Comparison of ENCODE assay signal across 8 cellular contexts in the genomic region with DNA sequence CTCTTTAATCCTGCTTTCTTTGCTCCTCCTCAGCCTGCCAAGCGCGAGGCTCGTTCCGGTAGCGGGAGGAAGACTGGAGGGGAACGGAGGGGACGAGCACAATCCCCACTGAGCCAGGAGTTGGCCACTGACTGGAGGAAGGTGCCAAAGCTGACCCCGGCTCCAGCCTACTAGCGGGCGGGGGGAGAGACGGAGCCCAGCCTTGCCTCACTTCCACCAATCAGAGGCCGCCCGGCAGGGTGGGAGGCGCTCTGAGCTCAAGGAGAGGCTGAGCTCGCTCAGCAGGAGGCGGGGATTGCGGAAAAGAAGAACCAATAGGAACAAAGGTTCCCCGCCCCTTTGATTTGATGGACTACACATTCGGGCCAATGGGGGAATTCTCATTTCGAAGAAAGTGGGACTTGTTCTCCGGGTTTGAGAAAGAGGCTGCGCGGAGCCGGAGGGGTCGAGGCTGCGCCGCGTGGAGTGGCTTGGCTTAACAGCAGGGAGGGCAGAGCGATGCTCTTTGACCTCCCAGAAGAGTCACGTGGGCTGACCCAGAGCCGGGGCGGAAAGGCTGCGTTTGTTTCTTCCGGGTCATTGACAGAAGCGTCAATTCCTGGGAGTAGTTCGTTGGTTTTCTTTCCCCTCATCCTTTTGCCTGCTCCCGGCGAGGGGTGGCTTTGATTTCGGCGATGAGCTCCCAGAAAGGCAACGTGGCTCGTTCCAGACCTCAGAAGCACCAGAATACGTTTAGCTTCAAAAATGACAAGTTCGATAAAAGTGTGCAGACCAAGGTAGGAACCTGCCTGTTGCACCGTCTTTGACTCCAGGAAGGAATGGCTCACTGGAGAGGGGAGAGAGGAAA. TPM values are rescaled to one million over a fixed set of nuclear protein-coding genes. Genes with fewer than 3 reads are reported as not detected.
DNase-seq lines count a peak whose midpoint lies in the region; ATAC-seq and TF ChIP-seq lines count a peak whose summit lies in the region.

A gene (minus strand): TSS at position 133 of the 847 bp plus-strand sequence. CDS start 36,113 bp downstream, outside the sequence.
A gene with protein sequence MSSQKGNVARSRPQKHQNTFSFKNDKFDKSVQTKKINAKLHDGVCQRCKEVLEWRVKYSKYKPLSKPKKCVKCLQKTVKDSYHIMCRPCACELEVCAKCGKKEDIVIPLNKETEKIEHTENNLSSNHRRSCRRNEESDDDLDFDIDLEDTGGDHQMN (plus strand): TSS at position 579 of the 847 bp plus-strand sequence. CDS start 96 bp downstream, at position 675.

- peaks cover 0 to 22% (median 0%) of the 10 kb centered on the region in 3 donors for H3K36me3 Mint-ChIP-seq in CD8-positive, alpha-beta memory T cell

- peaks cover 0 to 2% of the 10 kb centered on the region in 2 donors for H3K27me3 Mint-ChIP-seq in CD8-positive, alpha-beta memory T cell

- 0 to 1% methylated on average over 45 of the region's 45 CpGs for WGBS in lung, 2 donors

- H3K4me1 ChIP-seq in CD8-positive, alpha-beta memory T cell (ENCODE audit: insufficient read depth, low read length), result peaks cover 28% of the 10 kb centered on the region
- peaks cover 6 to 16% of the 10 kb centered on the region in 2 donors for H3K4me1 ChIP-seq in lung (ENCODE audit: control insufficient read depth in 2 of 2, insufficient read depth in 2 of 2, low read length in 2 of 2)

- TF ChIP-seq CTCF in lung (IDR thresholded peaks at IDR 0.05; ENCODE audit: control extremely low read depth, extremely low read depth), result no peak

- H3K27ac ChIP-seq in CD8-positive, alpha-beta memory T cell (ENCODE audit: low read depth, low read length), result peak within 1 kb of the TSS; percentile 74
- H3K27ac ChIP-seq in lung (ENCODE audit: low read depth in 1 of 2, low read length in 1 of 2), result peak within 1 kb of the TSS; percentile 88 to 97

- H3K36me3 ChIP-seq in CD8-positive, alpha-beta memory T cell (ENCODE audit: insufficient read depth, low read length), result no peaks in the 10 kb centered on the region
- H3K36me3 ChIP-seq in lung (ENCODE audit: control insufficient read depth in 2 of 2, insufficient read depth in 2 of 2, low read length in 2 of 2), result no peaks in the 10 kb centered on the region

- no peaks in the 10 kb centered on the region for H3K9me3 ChIP-seq in CD8-positive, alpha-beta memory T cell (ENCODE audit: low read length)
- H3K9me3 ChIP-seq in lung (ENCODE audit: control insufficient read depth in 2 of 2, insufficient read depth in 1 of 2, low read length in 1 of 2), result no peaks in the 10 kb centered on the region

- H3K4me3 Mint-ChIP-seq in CD8-positive, alpha-beta memory T cell, result peak within 1 kb of the TSS; percentile 97 to 100 (median 100)

- no peaks in the 10 kb centered on the region for H3K27me3 ChIP-seq in CD8-positive, alpha-beta memory T cell (ENCODE audit: insufficient read depth, low read length, poor library complexity, severe bottlenecking)
- no peaks in the 10 kb centered on the region for H3K27me3 ChIP-seq in lung (ENCODE audit: control insufficient read depth, insufficient read depth)

- H3K4me1 Mint-ChIP-seq in CD8-positive, alpha-beta memory T cell, result peaks cover 69 to 82% (median 81%) of the 10 kb centered on the region in 3 donors

- DNase-seq in CD8-positive, alpha-beta memory T cell, result peak; percentile 96 to 97 (median 97)
- DNase-seq in HS-5 (ENCODE audit: low read depth) (peak; percentile 99), lung (ENCODE audit: low spot score) (peak; percentile 99)
- DNase-seq in NK-92 treated with Interleukin-12 subunit alpha and Interleukin-12 subunit beta, amount 100 ng/mL, for 24 hours (lab: John Stamatoyannopoulos, UW), result peak; percentile 99
- DNase-seq in effector CD8-positive, alpha-beta T cell (lab: John Stamatoyannopoulos, UW), result peak; percentile 95
- peak; percentile 90 to 93 (median 92) for DNase-seq in stimulated activated CD4-positive, alpha-beta T cell treated with anti-CD3 and anti-CD28 coated beads, TNF-alpha, amount 100 ng/mL, for 4 hours (ENCODE audit: low read depth in 3 of 3)

- ATAC-seq in GM19468 (IDR thresholded peaks at IDR 0.05; ENCODE audit: extremely low read depth, unreplicated experiment) (peak; percentile 94), lung (ENCODE audit: insufficient read depth, low FRiP score) (peak; percentile 99)

- POLR2A ChIA-PET in CD8-positive, alpha-beta memory T cell (lab: Charles Lee), result interaction anchor here (0.9 to 1.4 kb wide), 6 partner anchors 9 to 454 kb away, joined by 3 to 5 read pairs (median 4); a partner anchor contains a TSS
- POLR2A ChIA-PET in activated CD8-positive, alpha-beta memory T cell treated with anti-CD3 and anti-CD28 coated beads for 36 hours (lab: Charles Lee), result interaction anchor here (0.7 to 1.5 kb wide), 4 partner anchors 12 to 145 kb away, joined by 4 to 8 read pairs (median 6); no protein-coding TSS in a partner anchor

- CTCF ChIA-PET in CD8-positive, alpha-beta memory T cell (lab: Charles Lee), result interaction anchor here (0.9 to 1.9 kb wide), 8 partner anchors 9 to 282 kb away, joined by 3 to 8 read pairs (median 3); no protein-coding TSS in a partner anchor
- CTCF ChIA-PET in activated CD8-positive, alpha-beta memory T cell treated with anti-CD3 and anti-CD28 coated beads for 36 hours (lab: Charles Lee), result interaction anchor here (1.2 to 1.3 kb wide), 2 partner anchors 114 to 144 kb away, joined by 3 to 4 read pairs; no protein-coding TSS in a partner anchor

- H3K9me3 Mint-ChIP-seq in CD8-positive, alpha-beta memory T cell, result no peaks in the 10 kb centered on the region

- H3K27ac Mint-ChIP-seq in CD8-positive, alpha-beta memory T cell, result peak within 1 kb of the TSS; percentile 79 to 98 (median 96)

- peak within 1 kb of the TSS; percentile 93 for H3K4me3 ChIP-seq in CD8-positive, alpha-beta memory T cell (ENCODE audit: low read length)
- peak within 1 kb of the TSS; percentile 95 for H3K4me3 ChIP-seq in lung

RNA-seq across cellular contexts. Expression of the first gene that starts in this region (rescaled TPM):
- total RNA-seq in CD8-positive, alpha-beta memory T cell, result 10 to 100 TPM; 17.0 to 17.3 TPM
- polyA plus RNA-seq in CD8-positive, alpha-beta memory T cell, result 26.6 TPM
- 10 to 100 TPM; 16.4 to 18.1 TPM for total RNA-seq in activated CD8-positive, alpha-beta memory T cell treated with anti-CD3 and anti-CD28 coated beads for 36 hours
- 10 to 100 TPM; 17.6 to 37.7 TPM for total RNA-seq in lung
- 1 to 10 TPM; 3.2 to 10.0 TPM for polyA plus RNA-seq in lung

RNA-seq across cellular contexts. Expression of the second gene that starts in this region (rescaled TPM):
- total RNA-seq in CD8-positive, alpha-beta memory T cell, result 10 to 100 TPM; 11.4 to 12.3 TPM
- polyA plus RNA-seq in CD8-positive, alpha-beta memory T cell, result 13.5 TPM
- 10 to 100 TPM; 10.5 to 11.2 TPM for total RNA-seq in activated CD8-positive, alpha-beta memory T cell treated with anti-CD3 and anti-CD28 coated beads for 36 hours
- total RNA-seq in lung, result 10 to 100 TPM in 1 of 2 donors, 1 to 10 TPM in 1; 8.3 to 17.3 TPM
- 1 to 10 TPM; 6.1 to 7.4 TPM for polyA plus RNA-seq in lung

Comparison
In these comparisons a context has a peak if more than half of its experiments do, and no peak if none do; other contexts are left out.
1. Peak in every context shown above with its lines: DNase-seq, ATAC-seq, H3K4me3 ChIP-seq and H3K27ac ChIP-seq.